ENCODE assay signal across 8 cellular contexts in genomic region chr10:133309111-133309719, GRCh38. TPM values are rescaled to one million over a fixed set of nuclear protein-coding genes. Genes with fewer than 3 reads are reported as not detected.
DNase-seq lines count a peak whose midpoint lies in the region; ATAC-seq, FAIRE-seq and TF ChIP-seq lines count a peak whose summit lies in the region.

No MANE protein-coding gene starts in this region.

- DNase-seq in Ammon's horn (ENCODE audit: low spot score) (peak; percentile 92), GM19239 (ENCODE audit: insufficient read length, low spot score) (peak; percentile 85), NCI-H748 (lab: John Stamatoyannopoulos, UW; ENCODE audit: unreplicated experiment) (peak; percentile 85), lower lobe of right lung (peak; percentile 95)
- DNase-seq in activated CD4-positive, alpha-beta memory T cell treated with anti-CD3 and anti-CD28 coated beads, Interleukin-2, amount 10 ng/mL, durations not matched to agents 7 days and 5 days = peak; percentile 94
- DNase-seq in stimulated activated CD4-positive, alpha-beta T cell treated with anti-CD3 and anti-CD28 coated beads, TNF-alpha, amount 100 ng/mL, for 24 hours (ENCODE audit: low read depth in 3 of 3) = peak; percentile 87 to 89 (median 87)

- H3K4me3 Mint-ChIP-seq in activated CD4-positive, alpha-beta memory T cell treated with anti-CD3 and anti-CD28 coated beads, Interleukin-2, amount 10 ng/mL, durations not matched to agents 7 days and 5 days = peak overlapping the region; percentile 66

- CTCF ChIA-PET in activated CD4-positive, alpha-beta memory T cell treated with anti-CD3 and anti-CD28 coated beads, Interleukin-2, amount 10 ng/mL, durations not matched to agents 7 days and 5 days (lab: Charles Lee) = no interaction called here

- peak overlapping the region; percentile 96 to 98 for H3K9ac ChIP-seq in duodenal mucosa (ENCODE audit: low read depth in 1 of 2, low read length in 2 of 2)

- peaks cover 23% of the 10 kb centered on the region for H3K36me3 Mint-ChIP-seq in activated CD4-positive, alpha-beta memory T cell treated with anti-CD3 and anti-CD28 coated beads, Interleukin-2, amount 10 ng/mL, durations not matched to agents 7 days and 5 days (ENCODE audit: low read depth)

- FAIRE-seq in GM19239 (lab: Jason Lieb, UNC) = peak; percentile 40

- peaks cover 14 to 33% of the 10 kb centered on the region in 2 donors for H3K36me3 ChIP-seq in duodenal mucosa (ENCODE audit: control insufficient read depth in 1 of 2, insufficient read depth in 2 of 2, low read length in 2 of 2)
- H3K36me3 ChIP-seq in lower lobe of right lung = peaks cover 40% of the 10 kb centered on the region

- TF ChIP-seq CTCF in lower lobe of right lung (IDR thresholded peaks at IDR 0.05) = no peak

- H3K9me3 Mint-ChIP-seq in activated CD4-positive, alpha-beta memory T cell treated with anti-CD3 and anti-CD28 coated beads, Interleukin-2, amount 10 ng/mL, durations not matched to agents 7 days and 5 days = no peaks in the 10 kb centered on the region

- peak; percentile 81 for ATAC-seq in HG03432 (IDR thresholded peaks at IDR 0.05; ENCODE audit: unreplicated experiment)
- ATAC-seq in lower lobe of right lung = peak; percentile 96 to 97

- H3K27me3 ChIP-seq in duodenal mucosa (ENCODE audit: control insufficient read depth in 1 of 2, insufficient read depth in 2 of 2, low read length in 2 of 2) (no peaks in the 10 kb centered on the region), lower lobe of right lung (ENCODE audit: low read depth) (no peaks in the 10 kb centered on the region)

- intact Hi-C loops in lower lobe of right lung (cut with DNase I) = no loop called here

- H3K4me3 ChIP-seq in duodenal mucosa (ENCODE audit: low read depth in 1 of 2, low read length in 2 of 2) (peak overlapping the region; percentile 96 to 99), lower lobe of right lung (peak overlapping the region; percentile 96)

- H3K4me1 ChIP-seq in duodenal mucosa (ENCODE audit: control insufficient read depth in 1 of 2, insufficient read depth in 2 of 2, low read length in 2 of 2) = peaks cover 25 to 36% of the 10 kb centered on the region in 2 donors
- peaks cover 28% of the 10 kb centered on the region for H3K4me1 ChIP-seq in lower lobe of right lung

- H3K9me3 ChIP-seq in duodenal mucosa (ENCODE audit: control insufficient read depth in 1 of 2, low read length in 2 of 2) (no peaks in the 10 kb centered on the region), lower lobe of right lung (no peaks in the 10 kb centered on the region)

- H3K4me1 Mint-ChIP-seq in activated CD4-positive, alpha-beta memory T cell treated with anti-CD3 and anti-CD28 coated beads, Interleukin-2, amount 10 ng/mL, durations not matched to agents 7 days and 5 days = peaks cover 27% of the 10 kb centered on the region

- H3K27me3 Mint-ChIP-seq in activated CD4-positive, alpha-beta memory T cell treated with anti-CD3 and anti-CD28 coated beads, Interleukin-2, amount 10 ng/mL, durations not matched to agents 7 days and 5 days = no peaks in the 10 kb centered on the region

- POLR2A ChIA-PET in activated CD4-positive, alpha-beta memory T cell treated with anti-CD3 and anti-CD28 coated beads, Interleukin-2, amount 10 ng/mL, durations not matched to agents 7 days and 5 days (lab: Charles Lee) = no interaction called here

- H3K27ac ChIP-seq in duodenal mucosa (ENCODE audit: low read depth, low read length) (peak overlapping the region; percentile 95), lower lobe of right lung (peak overlapping the region; percentile 99)

- H3K27ac Mint-ChIP-seq in activated CD4-positive, alpha-beta memory T cell treated with anti-CD3 and anti-CD28 coated beads, Interleukin-2, amount 10 ng/mL, durations not matched to agents 7 days and 5 days = peak overlapping the region; percentile 84

RNA-seq across cellular contexts. Expression of gene ZNF511, which starts 0.5 kb away (rescaled TPM):
- total RNA-seq in activated CD4-positive, alpha-beta memory T cell treated with anti-CD3 and anti-CD28 coated beads, Interleukin-2, amount 10 ng/mL, durations not matched to agents 7 days and 5 days = 10 to 100 TPM; 45.7 to 52.7 TPM
- 44.8 TPM for total RNA-seq in lower lobe of right lung

RNA-seq across cellular contexts. Expression of gene TUBGCP2, which starts 0.5 kb away (rescaled TPM):
- total RNA-seq in activated CD4-positive, alpha-beta memory T cell treated with anti-CD3 and anti-CD28 coated beads, Interleukin-2, amount 10 ng/mL, durations not matched to agents 7 days and 5 days = 10 to 100 TPM; 52.3 to 58.2 TPM
- total RNA-seq in lower lobe of right lung = 54.5 TPM

RNA-seq across cellular contexts. Expression of gene CALY, which starts 27.5 kb away (rescaled TPM):
- not detected for total RNA-seq in activated CD4-positive, alpha-beta memory T cell treated with anti-CD3 and anti-CD28 coated beads, Interleukin-2, amount 10 ng/mL, durations not matched to agents 7 days and 5 days
- not detected for total RNA-seq in lower lobe of right lung

RNA-seq across cellular contexts. Expression of gene ADAM8, which starts 32.5 kb away (rescaled TPM):
- 100 to 1,000 TPM; 206 to 207 TPM for total RNA-seq in activated CD4-positive, alpha-beta memory T cell treated with anti-CD3 and anti-CD28 coated beads, Interleukin-2, amount 10 ng/mL, durations not matched to agents 7 days and 5 days
- 18.7 TPM for total RNA-seq in lower lobe of right lung

RNA-seq across cellular contexts. Expression of gene PRAP1, which starts 38.0 kb away (rescaled TPM):
- not detected for total RNA-seq in activated CD4-positive, alpha-beta memory T cell treated with anti-CD3 and anti-CD28 coated beads, Interleukin-2, amount 10 ng/mL, durations not matched to agents 7 days and 5 days
- not detected for total RNA-seq in lower lobe of right lung

Comparison
In these comparisons a context has a peak if more than half of its experiments do, and no peak if none do; other contexts are left out.
1. Peak in every context shown above with its lines: DNase-seq, ATAC-seq, H3K4me3 ChIP-seq and H3K27ac ChIP-seq.